ENCODE assay signal across 8 cellular contexts in genomic region chr10:133336131-133337078, GRCh38. TPM values are rescaled to one million over a fixed set of nuclear protein-coding genes. Genes with fewer than 3 reads are reported as not detected.
DNase-seq lines count a peak whose midpoint lies in the region; ATAC-seq, FAIRE-seq and TF ChIP-seq lines count a peak whose summit lies in the region.

CALY (minus strand) TSS chr10:133336896; CDS start chr10:133328989, 7,907 bp downstream.

- no peaks in the 10 kb centered on the region for H3K79me2 ChIP-seq in MM.1S (ENCODE audit: low read length)
- H3K79me2 ChIP-seq in OCI-LY7 (ENCODE audit: insufficient read depth, low read depth, low read length): no peaks in the 10 kb centered on the region

- peak; percentile 56 for DNase-seq in A673 (ENCODE audit: low spot score)
- no peak for DNase-seq in MM.1S
- DNase-seq in activated T-cell treated with anti-CD3 and anti-CD28 coated beads, Interleukin-2, amount 50 U/mL, for 48 hours: peak; percentile 63 to 72
- DNase-seq in small intestine: peak; percentile 34
- no peak for DNase-seq in OCI-LY7 (ENCODE audit: low spot score)
- no peak for DNase-seq in epidermal melanocyte (ENCODE audit: insufficient read length, low spot score)

- H3K9me3 ChIP-seq in A673 (ENCODE audit: low read depth, low read length, poor library complexity, severe bottlenecking) (no peaks in the 10 kb centered on the region), MM.1S (replicated peaks; ENCODE audit: insufficient read depth, low read length) (no peaks in the 10 kb centered on the region), gastroesophageal sphincter (no peaks in the 10 kb centered on the region), small intestine (ENCODE audit: control insufficient read depth, low read depth) (no peaks in the 10 kb centered on the region), OCI-LY7 (ENCODE audit: low read length) (no peaks in the 10 kb centered on the region; the same call in 1 of the 2 replicates)

- H3K4me2 ChIP-seq in MM.1S (ENCODE audit: low read depth, low read length) (peak within 1 kb of the TSS; percentile 27; the same call in 1 of the 2 replicates), OCI-LY7 (ENCODE audit: low read length) (no peak within 1 kb of the TSS)

- H3K27me3 ChIP-seq in A673 (replicated peaks; ENCODE audit: insufficient read depth, low read depth, low read length, poor library complexity): peaks cover 56% of the 10 kb centered on the region
- H3K27me3 ChIP-seq in MM.1S (replicated peaks; ENCODE audit: insufficient read depth, low read length): peaks cover 48% of the 10 kb centered on the region
- H3K27me3 ChIP-seq in gastroesophageal sphincter: peaks cover 92% of the 10 kb centered on the region
- H3K27me3 ChIP-seq in small intestine (ENCODE audit: control insufficient read depth in 2 of 2, insufficient read depth in 2 of 2, low read length in 2 of 2): peaks cover 9 to 30% of the 10 kb centered on the region in 2 donors

- no peak for FAIRE-seq in small intestine (lab: Jason Lieb, UNC)

- no peaks in the 10 kb centered on the region for H3K9me2 ChIP-seq in MM.1S (replicated peaks; ENCODE audit: insufficient read depth, low read length)
- H3K9me2 ChIP-seq in OCI-LY7 (ENCODE audit: insufficient read depth, low read length): no peaks in the 10 kb centered on the region

- H4K20me1 ChIP-seq in MM.1S (ENCODE audit: insufficient read depth, low read length): no peaks in the 10 kb centered on the region
- H4K20me1 ChIP-seq in OCI-LY7 (ENCODE audit: insufficient read depth, low read length): no peaks in the 10 kb centered on the region

- CTCF ChIA-PET in A673 (lab: Charles Lee) (interaction anchor here (0.5 kb wide), 1 partner anchor 1549 kb away, joined by 3 read pairs; no protein-coding TSS in a partner anchor), OCI-LY7 (lab: Charles Lee; ENCODE audit: unreplicated experiment) (no interaction called here)

- WGBS in gastroesophageal sphincter (ENCODE audit: low coverage in 1 of 2), 2 donors: no CpG with 5 or more reads among the region's 98 CpGs
- WGBS in small intestine, 3 donors: 3 to 8% (median 4%) methylated on average over 78 to 98 of the region's 98 CpGs

- H2AFZ ChIP-seq in MM.1S (ENCODE audit: low read length) (no peak within 1 kb of the TSS), OCI-LY7 (ENCODE audit: low read length) (no peak within 1 kb of the TSS)

- H3K4me1 ChIP-seq in A673 (ENCODE audit: insufficient read depth, low read length, poor library complexity, severe bottlenecking): peaks cover 18% of the 10 kb centered on the region
- H3K4me1 ChIP-seq in MM.1S (ENCODE audit: low read length): no peaks in the 10 kb centered on the region
- peaks cover 0 to 26% (median 23%) of the 10 kb centered on the region in 3 donors for H3K4me1 ChIP-seq in gastroesophageal sphincter
- H3K4me1 ChIP-seq in small intestine (ENCODE audit: control insufficient read depth in 2 of 2, insufficient read depth in 1 of 2, low read depth in 1 of 2, low read length in 1 of 2): no peaks in the 10 kb centered on the region
- H3K4me1 ChIP-seq in OCI-LY7 (ENCODE audit: insufficient read depth, low read length, poor library complexity, severe bottlenecking): no peaks in the 10 kb centered on the region

- intact Hi-C loops in A673 (cut with micrococcal nuclease; ENCODE audit: unreplicated experiment) (no loop called here), OCI-LY7 (cut with micrococcal nuclease; ENCODE audit: unreplicated experiment) (no loop called here)

- H3K36me3 ChIP-seq in A673 (ENCODE audit: insufficient read depth, low read length, poor library complexity, severe bottlenecking) (no peaks in the 10 kb centered on the region), MM.1S (replicated peaks; ENCODE audit: insufficient read depth, low read length) (no peaks in the 10 kb centered on the region), gastroesophageal sphincter (no peaks in the 10 kb centered on the region), small intestine (ENCODE audit: control insufficient read depth in 2 of 2, insufficient read depth in 2 of 2, low read length in 2 of 2) (no peaks in the 10 kb centered on the region), OCI-LY7 (ENCODE audit: insufficient read depth, low read length) (no peaks in the 10 kb centered on the region)

- no peak for TF ChIP-seq POLR2A in gastroesophageal sphincter (IDR thresholded peaks at IDR 0.05)

- H3K27ac ChIP-seq in A673 (ENCODE audit: low read depth, low read length, poor library complexity, severe bottlenecking) (no peak within 1 kb of the TSS), MM.1S (ENCODE audit: low read length) (no peak within 1 kb of the TSS), gastroesophageal sphincter (no peak within 1 kb of the TSS), small intestine (ENCODE audit: low read depth in 1 of 2, low read length in 1 of 2) (no peak within 1 kb of the TSS), OCI-LY7 (ENCODE audit: low read depth, low read length, poor library complexity, severe bottlenecking) (no peak within 1 kb of the TSS)

- POLR2A ChIA-PET in A673 (lab: Charles Lee; ENCODE audit: low non-redundant PET): no interaction called here
- POLR2A ChIA-PET in OCI-LY7 (lab: Charles Lee): no interaction called here

- no peak for TF ChIP-seq EP300 in gastroesophageal sphincter (IDR thresholded peaks at IDR 0.05)

- ATAC-seq in gastroesophageal sphincter (peak; percentile 25), GM18873 (IDR thresholded peaks at IDR 0.05; ENCODE audit: low FRiP score, unreplicated experiment) (no peak)

- BruUV-seq in A673 (replicated peaks; lab: Mats Ljungman, UMichigan) (no TSS peak), OCI-LY7 (replicated peaks; lab: Mats Ljungman, UMichigan) (no TSS peak)

- peak within 1 kb of the TSS; percentile 28 for H3K4me3 ChIP-seq in A673 (ENCODE audit: low read depth, low read length, poor library complexity, severe bottlenecking)
- no peak within 1 kb of the TSS for H3K4me3 ChIP-seq in MM.1S (ENCODE audit: low read length)
- H3K4me3 ChIP-seq in gastroesophageal sphincter: peak within 1 kb of the TSS in 1 of 2 donors; percentile 46
- peak within 1 kb of the TSS; percentile 22 to 60 for H3K4me3 ChIP-seq in small intestine (ENCODE audit: low read depth in 1 of 2, low read length in 2 of 2)
- no peak within 1 kb of the TSS for H3K4me3 ChIP-seq in OCI-LY7 (ENCODE audit: low read depth, low read length, poor library complexity, severe bottlenecking)

- H3K9ac ChIP-seq in MM.1S (ENCODE audit: low read length): no peak within 1 kb of the TSS

- H3F3A ChIP-seq in MM.1S (ENCODE audit: insufficient read depth, low read length): no peaks in the 10 kb centered on the region

- TF ChIP-seq CTCF in A673 (conservative IDR thresholded peaks at IDR 0.05; ENCODE audit: low read depth, low read length) (no peak), MM.1S (IDR thresholded peaks at IDR 0.05; ENCODE audit: low read length) (no peak), gastroesophageal sphincter (IDR thresholded peaks at IDR 0.05) (no peak), OCI-LY7 (conservative IDR thresholded peaks at IDR 0.05; ENCODE audit: low read length) (no peak)

RNA-seq across cellular contexts. Expression of gene CALY, which starts in this region (rescaled TPM):
- total RNA-seq in A673 (2021): 0.57 TPM in 1 of 2 replicates, not detected in the other
- 1 to 10 TPM in 2 of 4 donors, under 1 TPM in 1, not detected in 1; 0.47 to 1.5 (median 1.5) TPM for total RNA-seq in gastroesophageal sphincter
- polyA plus RNA-seq in small intestine: 1 to 10 TPM in 1 of 3 donors, not detected in 2; 3.0 TPM
- total RNA-seq in OCI-LY7 (2014; rRNA removed; shearing (Covaris generic)): not detected in 2 replicates
- total RNA-seq in OCI-LY7 (2022): not detected in 2 replicates

Comparison
In these comparisons a context has a peak if more than half of its experiments do, and no peak if none do; other contexts are left out.
1. Peak in DNase-seq and H3K4me3 ChIP-seq in A673; RNA of the gene not detected or under 1 TPM.
2. DNase-seq: peak in activated T-cell treated with anti-CD3 and anti-CD28 coated beads, Interleukin-2, amount 50 U/mL, for 48 hours (2 of 2) and small intestine (single experiment); none in MM.1S (single experiment), OCI-LY7 (single experiment) and epidermal melanocyte (single experiment).
3. H3K4me3 ChIP-seq: peak in small intestine (2 of 2); none in MM.1S (single experiment) and OCI-LY7 (single experiment).